Comparison of ENCODE assay signal across 28 cellular contexts in genomic region chr3:33016846-33017405, GRCh38.
DNase-seq lines count a peak whose midpoint lies in the region; ATAC-seq, FAIRE-seq and TF ChIP-seq lines count a peak whose summit lies in the region.
"Had no signal": no experiment of that assay in that cellular context is flagged by ENCODE, and none has a peak within 500 bp of the region (broad histone marks: within the 10 kb centered on the region; RNA-seq: fewer than 3 reads in every experiment).

No MANE protein-coding gene starts in this region.

- H3K9me1 ChIP-seq in endothelial cell of umbilical vein (replicated peaks; ENCODE audit: control insufficient read depth, extremely low read depth, insufficient read depth, low read length), result no peaks in the 10 kb centered on the region

- no peak for TF ChIP-seq POLR2A in endothelial cell of umbilical vein (IDR thresholded peaks at IDR 0.05; ENCODE audit: low read depth, low read length)
- no peak for TF ChIP-seq POLR2A in HepG2 (IDR thresholded peaks at IDR 0.05; ENCODE audit: insufficient read depth in 1 of 2, low read depth in 2 of 2, low read length in 2 of 2)

- H3K9ac ChIP-seq in endothelial cell of umbilical vein (replicated peaks; ENCODE audit: extremely low read depth, insufficient read depth, low read length) (no peak overlapping the region), HepG2 (ENCODE audit: insufficient read depth, low read depth, low read length) (no peak overlapping the region)

- peaks cover 59% of the 10 kb centered on the region for H3K4me1 Mint-ChIP-seq in activated T-cell treated with anti-CD3 and anti-CD28 coated beads, Interleukin-2, amount 50 U/mL, for 4 hours (ENCODE audit: low read depth)
- peaks cover 36% of the 10 kb centered on the region for H3K4me1 Mint-ChIP-seq in activated T-helper 17 cell treated with anti-CD3 and anti-CD28 coated beads, Interleukin-2, amount 50 U/mL, for 72 hours

- no peaks in the 10 kb centered on the region for H3K27me3 Mint-ChIP-seq in activated T-cell treated with anti-CD3 and anti-CD28 coated beads, Interleukin-2, amount 50 U/mL, for 4 hours (ENCODE audit: low read depth)
- no peaks in the 10 kb centered on the region for H3K27me3 Mint-ChIP-seq in activated T-helper 17 cell treated with anti-CD3 and anti-CD28 coated beads, Interleukin-2, amount 50 U/mL, for 72 hours
- H3K27me3 Mint-ChIP-seq: naive thymus-derived CD4-positive, alpha-beta T cell had no signal

- peak overlapping the region; percentile 98 for H3K27ac Mint-ChIP-seq in activated T-helper 17 cell treated with anti-CD3 and anti-CD28 coated beads, Interleukin-2, amount 50 U/mL, for 72 hours

- no peaks in the 10 kb centered on the region for H4K20me1 ChIP-seq in endothelial cell of umbilical vein (replicated peaks; ENCODE audit: control insufficient read depth, extremely low read depth, insufficient read depth, low read length)
- no peaks in the 10 kb centered on the region for H4K20me1 ChIP-seq in HepG2 (ENCODE audit: insufficient read depth, low read length)

- no peaks in the 10 kb centered on the region for H3K9me3 Mint-ChIP-seq in activated T-cell treated with anti-CD3 and anti-CD28 coated beads, Interleukin-2, amount 50 U/mL, for 4 hours
- no peaks in the 10 kb centered on the region for H3K9me3 Mint-ChIP-seq in activated T-helper 17 cell treated with anti-CD3 and anti-CD28 coated beads, Interleukin-2, amount 50 U/mL, for 72 hours

- H3K79me2 ChIP-seq in endothelial cell of umbilical vein (ENCODE audit: control insufficient read depth, insufficient read depth, low read length) (no peaks in the 10 kb centered on the region), HepG2 (ENCODE audit: insufficient read depth, low read length) (no peaks in the 10 kb centered on the region)

- no peaks in the 10 kb centered on the region for H3K4me1 ChIP-seq in endothelial cell of umbilical vein (ENCODE audit: control insufficient read depth, extremely low read depth, insufficient read depth, low read length)
- no peaks in the 10 kb centered on the region for H3K4me1 ChIP-seq in HepG2 (ENCODE audit: insufficient read depth, low read length)
- H3K4me1 ChIP-seq: BE2C, esophagus muscularis mucosa, foreskin keratinocyte, upper lobe of left lung had no signal

- TF ChIP-seq EP300 in HepG2 (IDR thresholded peaks at IDR 0.05; ENCODE audit: low read depth in 2 of 2, low read length in 2 of 2) (no peak), HepG2 (CRISPR knock-in tag; IDR thresholded peaks at IDR 0.05; ENCODE audit: borderline replicate concordance) (no peak)

- FAIRE-seq in endothelial cell of umbilical vein (lab: Jason Lieb, UNC), result no peak
- no peak for FAIRE-seq in HepG2 (lab: Jason Lieb, UNC)

- no peak for DNase-seq in activated T-cell treated with anti-CD3 and anti-CD28 coated beads, Interleukin-2, amount 50 U/mL, for 4 hours
- DNase-seq in activated T-cell treated with anti-CD3 and anti-CD28 coated beads for 4 hours, result no peak
- DNase-seq in endothelial cell of umbilical vein (ENCODE audit: low read depth, low spot score), result peak; percentile 62
- peak; percentile 15 for DNase-seq in pons (ENCODE audit: low spot score)
- no peak for DNase-seq in C1 segment of cervical spinal cord (lab: John Stamatoyannopoulos, UW)
- no peak for DNase-seq in HepG2 (ENCODE audit: low spot score)
- no peak for DNase-seq in NCI-H2081 (lab: John Stamatoyannopoulos, UW)
- DNase-seq: activated CD4-positive, alpha-beta T cell treated with anti-CD3 and anti-CD28 coated beads for 1 hour; activated gamma-delta T cell treated with Interleukin-2 at 50 U/mL for 16 hours; BE2C; brain microvascular endothelial cell; Calu3; DMS79 treated with DMSO at 0.1 percent for 48 hours; effector CD8-positive, alpha-beta T cell; foreskin keratinocyte; Kasumi-1; left colon; mesendoderm; MV-4-11; naive thymus-derived CD4-positive, alpha-beta T cell; NCI-H1436 treated with DMSO at 0.1 percent for 48 hours; NCI-H2107; NCI-H82; upper lobe of left lung had no signal

- no peak for TF ChIP-seq RAD21 in HepG2 (CRISPR knock-in tag; IDR thresholded peaks at IDR 0.05)

- TF ChIP-seq CTCF in endothelial cell of umbilical vein (IDR thresholded peaks at IDR 0.05; ENCODE audit: extremely low read depth in 1 of 2, insufficient read depth in 1 of 2, low read depth in 1 of 2, low read length in 2 of 2) (no peak), HepG2 (CRISPR knock-in tag; IDR thresholded peaks at IDR 0.05) (no peak)

- POLR2A ChIA-PET in endothelial cell of umbilical vein (lab: Charles Lee) (no interaction called here), HepG2 (lab: Yijun Ruan, JAX) (no interaction called here)

- peaks cover 68% of the 10 kb centered on the region for H3K36me3 Mint-ChIP-seq in activated T-cell treated with anti-CD3 and anti-CD28 coated beads, Interleukin-2, amount 50 U/mL, for 4 hours (ENCODE audit: insufficient read depth)
- peaks cover 100% of the 10 kb centered on the region for H3K36me3 Mint-ChIP-seq in activated T-helper 17 cell treated with anti-CD3 and anti-CD28 coated beads, Interleukin-2, amount 50 U/mL, for 72 hours (ENCODE audit: low read depth)

- dilution Hi-C loops in endothelial cell of umbilical vein (cut with MboI; ENCODE audit: extremely low pct_ligation_motif_present, low sequenced_read_pairs), result no loop called here

- in situ Hi-C loops in HepG2 (cut with HindIII; ENCODE audit: extremely low pct_ligation_motif_present, low pct_unique_long_range_greater_than_20kb), result no loop called here

- H3K4me3 Mint-ChIP-seq in activated T-cell treated with anti-CD3 and anti-CD28 coated beads, Interleukin-2, amount 50 U/mL, for 4 hours, result peak overlapping the region; percentile 6
- H3K4me3 Mint-ChIP-seq in activated T-helper 17 cell treated with anti-CD3 and anti-CD28 coated beads, Interleukin-2, amount 50 U/mL, for 72 hours, result peak overlapping the region; percentile 80

- H3K4me2 ChIP-seq in endothelial cell of umbilical vein (ENCODE audit: insufficient read depth, low read length) (no peak overlapping the region), HepG2 (ENCODE audit: low read depth, low read length) (no peak overlapping the region)

- intact Hi-C loops in endothelial cell of umbilical vein (cut with micrococcal nuclease) (no loop called here), HepG2 (cut with micrococcal nuclease; ENCODE audit: unreplicated experiment) (no loop called here)

- no peaks in the 10 kb centered on the region for H3K27me3 ChIP-seq in endothelial cell of umbilical vein (ENCODE audit: control insufficient read depth in 2 of 2, insufficient read depth in 2 of 2, low read length in 2 of 2)
- no peaks in the 10 kb centered on the region for H3K27me3 ChIP-seq in HepG2 (ENCODE audit: control insufficient read depth in 1 of 2, insufficient read depth in 2 of 2, low read length in 2 of 2)
- H3K27me3 ChIP-seq: BE2C, brain microvascular endothelial cell, esophagus muscularis mucosa, foreskin keratinocyte, upper lobe of left lung had no signal

- WGBS in HepG2 (ENCODE audit: low lambda C conversion rate), result 95% methylated on average over 5 of the region's 5 CpGs

- CTCF ChIA-PET in endothelial cell of umbilical vein (lab: Charles Lee) (interaction anchor here (0.6 to 1.2 kb wide), 2 partner anchors 69 to 770 kb away, joined by 3 read pairs; no protein-coding TSS in a partner anchor), HepG2 (lab: Yijun Ruan, JAX; ENCODE audit: low intra/inter-chr PET ratio, low total read pairs) (no interaction called here)

- peaks cover 14 to 32% of the 10 kb centered on the region in 2 experiments for H3K36me3 ChIP-seq in endothelial cell of umbilical vein (ENCODE audit: control insufficient read depth in 2 of 2, extremely low read depth in 1 of 2, insufficient read depth in 2 of 2, low read length in 2 of 2)
- peaks cover 26 to 77% of the 10 kb centered on the region in 2 experiments for H3K36me3 ChIP-seq in HepG2 (replicated peaks in 1 of 2; ENCODE audit: control insufficient read depth in 1 of 2, insufficient read depth in 2 of 2, low read length in 2 of 2)
- H3K36me3 ChIP-seq: BE2C had no signal

- no peak for ATAC-seq in activated T-cell treated with anti-CD3 and anti-CD28 coated beads, Interleukin-2, amount 50 U/mL, for 4 hours
- no peak for ATAC-seq in activated T-helper 17 cell treated with anti-CD3 and anti-CD28 coated beads, Interleukin-2, amount 50 U/mL, for 72 hours (replicated peaks)
- no peak for ATAC-seq in HepG2
- ATAC-seq: foreskin keratinocyte; left colon; naive thymus-derived CD4-positive, alpha-beta T cell had no signal

- H3K9me3 ChIP-seq in endothelial cell of umbilical vein (replicated peaks; ENCODE audit: control insufficient read depth, insufficient read depth, low read length) (no peaks in the 10 kb centered on the region), HepG2 (ENCODE audit: low read length) (no peaks in the 10 kb centered on the region)
- H3K9me3 ChIP-seq: BE2C, esophagus muscularis mucosa, upper lobe of left lung had no signal

- no peak overlapping the region for H2AFZ ChIP-seq in endothelial cell of umbilical vein (ENCODE audit: low read depth, low read length)
- H2AFZ ChIP-seq in HepG2 (ENCODE audit: low read length), result no peak overlapping the region

- H3K4me3 ChIP-seq in endothelial cell of umbilical vein (replicated peaks in 1 of 3; ENCODE audit: insufficient read depth in 1 of 3, low read depth in 1 of 3, low read length in 3 of 3) (no peak overlapping the region), HepG2 (replicated peaks in 1 of 3; ENCODE audit: insufficient read depth in 1 of 3, low read depth in 2 of 3, low read length in 3 of 3) (no peak overlapping the region)
- H3K4me3 ChIP-seq: esophagus muscularis mucosa, SK-N-MC, upper lobe of left lung had no signal

- H3K27ac ChIP-seq in endothelial cell of umbilical vein (ENCODE audit: insufficient read depth, low read depth, low read length) (no peak overlapping the region), HepG2 (ENCODE audit: extremely low read length, insufficient read depth, low read length) (no peak overlapping the region)
- H3K27ac ChIP-seq: brain microvascular endothelial cell, esophagus muscularis mucosa, foreskin keratinocyte, RWPE1, SK-N-MC, upper lobe of left lung had no signal

- BruUV-seq in endothelial cell of umbilical vein (replicated peaks; lab: Mats Ljungman, UMichigan) (no TSS peak), HepG2 (replicated peaks; lab: Mats Ljungman, UMichigan) (no TSS peak)

TF ChIP-seq in endothelial cell of umbilical vein, 7 proteins besides CTCF, POLR2A, EP300 and RAD21 (continues in another document):
- TF ChIP-seq JUN (IDR thresholded peaks at IDR 0.05; ENCODE audit: borderline replicate concordance, insufficient read depth, insufficient read length, low read depth), result no peak
- TF ChIP-seq POLR2AphosphoS5 (IDR thresholded peaks at IDR 0.05; ENCODE audit: insufficient read depth, low read depth, low read length), result no peak

TF ChIP-seq in HepG2, 621 proteins besides CTCF, POLR2A, EP300 and RAD21 (continues in another document):
- TF ChIP-seq EHMT2 (IDR thresholded peaks at IDR 0.05; ENCODE audit: borderline replicate concordance, low read depth, low read length), result no peak
- TF ChIP-seq KMT2B (CRISPR knock-in tag; IDR thresholded peaks at IDR 0.05), result no peak
- no peak for TF ChIP-seq ZNF781 (CRISPR knock-in tag; IDR thresholded peaks at IDR 0.05; ENCODE audit: borderline replicate concordance, not compliant biosample characterization)
- TF ChIP-seq ZNF451 (CRISPR knock-in tag; IDR thresholded peaks at IDR 0.05), result no peak
- no peak for TF ChIP-seq NR2F2 (IDR thresholded peaks at IDR 0.05; ENCODE audit: borderline replicate concordance, low read depth)

Comparison
In these comparisons a context has a peak if more than half of its experiments do, and no peak if none do; other contexts are left out.
1. DNase-seq: peak in endothelial cell of umbilical vein (single experiment) and pons (single experiment); none in activated T-cell treated with anti-CD3 and anti-CD28 coated beads, Interleukin-2, amount 50 U/mL, for 4 hours (single experiment), activated T-cell treated with anti-CD3 and anti-CD28 coated beads for 4 hours (single experiment), C1 segment of cervical spinal cord (0 of 14), HepG2 (single experiment) and NCI-H2081 (0 of 2).